8 cellular contexts compared by ENCODE assay signal in the genomic region with DNA sequence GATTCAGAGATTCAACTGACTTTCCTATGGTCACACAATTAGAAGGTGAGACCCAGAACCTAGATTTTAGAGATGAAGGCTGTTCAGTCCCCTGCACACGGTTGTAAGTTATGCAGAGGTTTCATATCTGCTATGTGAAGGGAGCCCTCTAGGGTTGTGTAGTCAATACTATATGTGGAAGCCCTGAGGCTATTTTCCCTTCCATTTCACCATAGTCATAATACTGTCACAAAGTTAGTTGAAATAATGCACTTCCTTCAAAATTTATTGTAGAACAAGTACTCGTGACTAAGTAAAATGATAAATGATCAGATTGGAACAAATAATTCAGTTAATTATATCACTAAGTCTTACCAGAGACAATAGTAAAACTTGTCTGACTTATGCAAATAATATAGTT. TPM values are rescaled to one million over a fixed set of nuclear protein-coding genes. Genes with fewer than 3 reads are reported as not detected.
DNase-seq lines count a peak whose midpoint lies in the region; ATAC-seq and TF ChIP-seq lines count a peak whose summit lies in the region.

No MANE protein-coding gene starts in this region.

- no peaks in the 10 kb centered on the region for H3K27me3 ChIP-seq in ascending aorta
- H3K27me3 ChIP-seq in neural cell (ENCODE audit: insufficient read depth, low read depth, low read length): no peaks in the 10 kb centered on the region
- H3K27me3 ChIP-seq in CD8-positive, alpha-beta memory T cell (ENCODE audit: insufficient read depth, low read length, poor library complexity, severe bottlenecking): no peaks in the 10 kb centered on the region

- H3K9me3 ChIP-seq in ascending aorta: no peaks in the 10 kb centered on the region
- H3K9me3 ChIP-seq in neural cell (ENCODE audit: low read length): no peaks in the 10 kb centered on the region
- H3K9me3 ChIP-seq in CD8-positive, alpha-beta memory T cell (ENCODE audit: low read length): no peaks in the 10 kb centered on the region

- no peak overlapping the region for H3K27ac ChIP-seq in ascending aorta
- H3K27ac ChIP-seq in neural cell (ENCODE audit: low read length): no peak overlapping the region
- no peak overlapping the region for H3K27ac ChIP-seq in CD8-positive, alpha-beta memory T cell (ENCODE audit: low read depth, low read length)

- peak; percentile 98 for ATAC-seq in GM19351 (IDR thresholded peaks at IDR 0.05; ENCODE audit: unreplicated experiment)
- ATAC-seq in HG03342 (IDR thresholded peaks at IDR 0.05; ENCODE audit: unreplicated experiment): peak; percentile 84

- no peak overlapping the region for H2AFZ ChIP-seq in neural cell (ENCODE audit: low read depth, low read length)

- H3K9me2 ChIP-seq in neural cell (ENCODE audit: insufficient read depth, low read length): no peaks in the 10 kb centered on the region

- H3K4me1 Mint-ChIP-seq in CD8-positive, alpha-beta memory T cell: no peaks in the 10 kb centered on the region

- no peak overlapping the region for H3K4me2 ChIP-seq in neural cell (ENCODE audit: low read length)

- DNase-seq in COR-L47 (lab: John Stamatoyannopoulos, UW): peak; percentile 13
- DNase-seq in ascending aorta (ENCODE audit: low spot score in 2 of 2): no peak
- no peak for DNase-seq in CD8-positive, alpha-beta memory T cell
- DNase-seq in UCSD-AML1 (lab: John Stamatoyannopoulos, UW; ENCODE audit: unreplicated experiment): no peak
- DNase-seq in DMS114 treated with DMSO at 0.1 percent for 48 hours (lab: John Stamatoyannopoulos, UW; ENCODE audit: unreplicated experiment): no peak

- H3K4me3 Mint-ChIP-seq in CD8-positive, alpha-beta memory T cell: no peak overlapping the region

- H3K36me3 ChIP-seq in ascending aorta (no peaks in the 10 kb centered on the region), neural cell (ENCODE audit: insufficient read depth, low read length) (no peaks in the 10 kb centered on the region)
- H3K36me3 ChIP-seq in CD8-positive, alpha-beta memory T cell (ENCODE audit: insufficient read depth, low read length): no peaks in the 10 kb centered on the region

- no peak overlapping the region for H3K27ac Mint-ChIP-seq in CD8-positive, alpha-beta memory T cell

- H3K9me3 Mint-ChIP-seq in CD8-positive, alpha-beta memory T cell: no peaks in the 10 kb centered on the region

- peaks cover 5 to 10% of the 10 kb centered on the region in 2 donors for H3K27me3 Mint-ChIP-seq in CD8-positive, alpha-beta memory T cell

- peaks cover 0 to 3% (median 2%) of the 10 kb centered on the region in 3 donors for H3K36me3 Mint-ChIP-seq in CD8-positive, alpha-beta memory T cell

- intact Hi-C loops in ascending aorta (cut with DNase I): no loop called here

- no peak overlapping the region for H3K9ac ChIP-seq in neural cell (ENCODE audit: low read length)

- no peak for TF ChIP-seq RAD21 in neural cell (conservative IDR thresholded peaks at IDR 0.05)

- H3K4me3 ChIP-seq in ascending aorta (no peak overlapping the region), neural cell (ENCODE audit: low read length) (no peak overlapping the region)
- no peak overlapping the region for H3K4me3 ChIP-seq in CD8-positive, alpha-beta memory T cell (ENCODE audit: low read length)

- no peaks in the 10 kb centered on the region for H3F3A ChIP-seq in neural cell (ENCODE audit: insufficient read depth, low read length, poor library complexity, severe bottlenecking)

- CTCF ChIA-PET in CD8-positive, alpha-beta memory T cell (lab: Charles Lee): interaction anchor here (1.1 to 2.6 kb wide), 4 partner anchors 12 to 71 kb away, joined by 3 to 11 read pairs (median 3); no protein-coding TSS in a partner anchor

- TF ChIP-seq EP300 in neural cell (conservative IDR thresholded peaks at IDR 0.05; ENCODE audit: poor library complexity, severe bottlenecking): no peak

- peak in 2 of 3 experiments; percentile 29 to 37 for TF ChIP-seq CTCF in ascending aorta (IDR thresholded peaks at IDR 0.05)
- TF ChIP-seq CTCF in neural cell (IDR thresholded peaks at IDR 0.05; ENCODE audit: poor library complexity, severe bottlenecking): peak; percentile 25

- H3K79me2 ChIP-seq in neural cell (replicated peaks; ENCODE audit: insufficient read depth, low read length): no peaks in the 10 kb centered on the region

- POLR2A ChIA-PET in CD8-positive, alpha-beta memory T cell (lab: Charles Lee): no interaction called here

- no peaks in the 10 kb centered on the region for H3K4me1 ChIP-seq in ascending aorta
- no peaks in the 10 kb centered on the region for H3K4me1 ChIP-seq in CD8-positive, alpha-beta memory T cell (ENCODE audit: insufficient read depth, low read length)

- no peaks in the 10 kb centered on the region for H4K20me1 ChIP-seq in neural cell (ENCODE audit: insufficient read depth)

TF ChIP-seq in neural cell, 6 proteins besides CTCF, POLR2A, EP300 and RAD21:
- no peak for TF ChIP-seq SMC3 (conservative IDR thresholded peaks at IDR 0.05; ENCODE audit: poor library complexity)
- TF ChIP-seq, protein P1, sequence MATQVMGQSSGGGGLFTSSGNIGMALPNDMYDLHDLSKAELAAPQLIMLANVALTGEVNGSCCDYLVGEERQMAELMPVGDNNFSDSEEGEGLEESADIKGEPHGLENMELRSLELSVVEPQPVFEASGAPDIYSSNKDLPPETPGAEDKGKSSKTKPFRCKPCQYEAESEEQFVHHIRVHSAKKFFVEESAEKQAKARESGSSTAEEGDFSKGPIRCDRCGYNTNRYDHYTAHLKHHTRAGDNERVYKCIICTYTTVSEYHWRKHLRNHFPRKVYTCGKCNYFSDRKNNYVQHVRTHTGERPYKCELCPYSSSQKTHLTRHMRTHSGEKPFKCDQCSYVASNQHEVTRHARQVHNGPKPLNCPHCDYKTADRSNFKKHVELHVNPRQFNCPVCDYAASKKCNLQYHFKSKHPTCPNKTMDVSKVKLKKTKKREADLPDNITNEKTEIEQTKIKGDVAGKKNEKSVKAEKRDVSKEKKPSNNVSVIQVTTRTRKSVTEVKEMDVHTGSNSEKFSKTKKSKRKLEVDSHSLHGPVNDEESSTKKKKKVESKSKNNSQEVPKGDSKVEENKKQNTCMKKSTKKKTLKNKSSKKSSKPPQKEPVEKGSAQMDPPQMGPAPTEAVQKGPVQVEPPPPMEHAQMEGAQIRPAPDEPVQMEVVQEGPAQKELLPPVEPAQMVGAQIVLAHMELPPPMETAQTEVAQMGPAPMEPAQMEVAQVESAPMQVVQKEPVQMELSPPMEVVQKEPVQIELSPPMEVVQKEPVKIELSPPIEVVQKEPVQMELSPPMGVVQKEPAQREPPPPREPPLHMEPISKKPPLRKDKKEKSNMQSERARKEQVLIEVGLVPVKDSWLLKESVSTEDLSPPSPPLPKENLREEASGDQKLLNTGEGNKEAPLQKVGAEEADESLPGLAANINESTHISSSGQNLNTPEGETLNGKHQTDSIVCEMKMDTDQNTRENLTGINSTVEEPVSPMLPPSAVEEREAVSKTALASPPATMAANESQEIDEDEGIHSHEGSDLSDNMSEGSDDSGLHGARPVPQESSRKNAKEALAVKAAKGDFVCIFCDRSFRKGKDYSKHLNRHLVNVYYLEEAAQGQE (IDR thresholded peaks at IDR 0.05; ENCODE audit: borderline replicate concordance): no peak
- no peak for TF ChIP-seq POLR2AphosphoS5 (IDR thresholded peaks at IDR 0.05)
- no peak for TF ChIP-seq EZH2 (IDR thresholded peaks at IDR 0.05; ENCODE audit: borderline replicate concordance, insufficient read depth, low read length, poor library complexity, severe bottlenecking)

RNA-seq across cellular contexts. Expression of gene ENDOD1, which starts 48.8 kb away (rescaled TPM):
- total RNA-seq in ascending aorta: 60.2 TPM
- polyA plus RNA-seq in neural cell: 3.1 and 4.9 TPM in 2 replicates
- polyA minus RNA-seq in neural cell: 10.7 and 14.6 TPM in 2 replicates
- 10 to 100 TPM; 29.6 to 30.1 TPM for total RNA-seq in CD8-positive, alpha-beta memory T cell
- polyA plus RNA-seq in CD8-positive, alpha-beta memory T cell: 11.1 TPM
